8 cellular contexts compared by ENCODE assay signal in genomic region chr22:20156611-20157415, GRCh38. TPM values are rescaled to one million over a fixed set of nuclear protein-coding genes. Genes with fewer than 3 reads are reported as not detected.
DNase-seq lines count a peak whose midpoint lies in the region; ATAC-seq, FAIRE-seq and TF ChIP-seq lines count a peak whose summit lies in the region.

No MANE protein-coding gene starts in this region.

- intact Hi-C loops in kidney (cut with DNase I): loop anchor here (10.0 kb wide), 1 partner anchor 138 kb away; no protein-coding TSS in a partner anchor

- H3K4me3 ChIP-seq in bronchial epithelial cell (ENCODE audit: low read depth, low read length) (no peak overlapping the region), kidney (ENCODE audit: low read length in 2 of 2) (no peak overlapping the region)

- H3K36me3 ChIP-seq in bronchial epithelial cell (ENCODE audit: control insufficient read depth, insufficient read depth, low read length) (no peaks in the 10 kb centered on the region), kidney (ENCODE audit: control insufficient read depth in 1 of 2, insufficient read depth in 2 of 2, low read length in 2 of 2) (no peaks in the 10 kb centered on the region)

- no peaks in the 10 kb centered on the region for H3K4me1 ChIP-seq in kidney (ENCODE audit: control insufficient read depth in 1 of 2, insufficient read depth in 1 of 2, low read depth in 1 of 2, low read length in 2 of 2)

- peak; percentile 98 for TF ChIP-seq CTCF in bronchial epithelial cell (IDR thresholded peaks at IDR 0.05; ENCODE audit: insufficient read depth, low read length, severe bottlenecking)
- TF ChIP-seq CTCF in kidney (IDR thresholded peaks at IDR 0.05; ENCODE audit: borderline replicate concordance, extremely low read depth, insufficient read depth): peak; percentile 99

- H3K9ac ChIP-seq in kidney (ENCODE audit: low read length in 2 of 2): no peak overlapping the region

- no peaks in the 10 kb centered on the region for H3K9me3 ChIP-seq in kidney (ENCODE audit: control insufficient read depth in 1 of 2, low read length in 2 of 2)

- FAIRE-seq in bronchial epithelial cell (lab: Jason Lieb, UNC) (no peak), kidney (lab: Jason Lieb, UNC) (no peak)

- H3K27ac ChIP-seq in kidney (ENCODE audit: low read depth in 2 of 2, low read length in 2 of 2): no peak overlapping the region

- H3K27me3 ChIP-seq in bronchial epithelial cell (ENCODE audit: control insufficient read depth, insufficient read depth, low read length): no peaks in the 10 kb centered on the region

- ATAC-seq in GM18520 (IDR thresholded peaks at IDR 0.05; ENCODE audit: unreplicated experiment): no peak

- DNase-seq in NCI-H187 (lab: John Stamatoyannopoulos, UW) (peak; percentile 3 to 18), NCI-H187 treated with DMSO at 0.1 percent for 48 hours (lab: John Stamatoyannopoulos, UW) (no peak), NCI-H2171 (lab: John Stamatoyannopoulos, UW) (peak; percentile 44), bronchial epithelial cell (ENCODE audit: low read depth) (peak; percentile 54), kidney (peak; percentile 92)
- DNase-seq in activated CD4-positive, CD25-positive, alpha-beta regulatory T cell treated with anti-CD3 and anti-CD28 coated beads, Interleukin-2, amount 50 U/mL, for 16 hours (ENCODE audit: low read depth, low spot score): peak; percentile 68
- peak; percentile 82 to 93 (median 82) for DNase-seq in stimulated activated CD4-positive, alpha-beta T cell treated with anti-CD3 and anti-CD28 coated beads, Interleukin-1b, Interleukin-23, amount 100 ng/mL, for 24 hours (ENCODE audit: low read depth in 4 of 4, low spot score in 1 of 4)

RNA-seq across cellular contexts. Expression of gene CCDC188, which starts 6.0 kb away (rescaled TPM):
- total RNA-seq in bronchial epithelial cell (not detected in 2 replicates), kidney (2.8 TPM)
- polyA plus RNA-seq in kidney (ENCODE audit: insufficient read depth, low read depth, low replicate concordance): 0.54 TPM

RNA-seq across cellular contexts. Expression of gene ZDHHC8, which starts 25.2 kb away (rescaled TPM):
- total RNA-seq in bronchial epithelial cell (4.1 and 6.6 TPM in 2 replicates), kidney (57.1 TPM)
- polyA plus RNA-seq in kidney (ENCODE audit: insufficient read depth, low read depth, low replicate concordance): 18.8 TPM

RNA-seq across cellular contexts. Expression of gene TRMT2A, which starts 39.8 kb away (rescaled TPM):
- 37.9 and 40.7 TPM in 2 replicates for total RNA-seq in bronchial epithelial cell
- 50.0 TPM for total RNA-seq in kidney
- 37.3 TPM for polyA plus RNA-seq in kidney (ENCODE audit: insufficient read depth, low read depth, low replicate concordance)

RNA-seq across cellular contexts. Expression of gene RANBP1, which starts 40.9 kb away (rescaled TPM):
- 147 and 263 TPM in 2 replicates for total RNA-seq in bronchial epithelial cell
- total RNA-seq in kidney: 67.2 TPM
- 80.5 TPM for polyA plus RNA-seq in kidney (ENCODE audit: insufficient read depth, low read depth, low replicate concordance)
